12 cellular contexts compared by ENCODE assay signal in genomic region chr6:21800948-21801438, GRCh38.
DNase-seq lines count a peak whose midpoint lies in the region; TF ChIP-seq lines count a peak whose summit lies in the region.
"Had no signal": no experiment of that assay in that cellular context is flagged by ENCODE, and none has a peak within 500 bp of the region (broad histone marks: within the 10 kb centered on the region; RNA-seq: fewer than 3 reads in every experiment).

No MANE protein-coding gene starts in this region.

- no peak overlapping the region for H3K9ac ChIP-seq in adipocyte (ENCODE audit: low read length)

- no peaks in the 10 kb centered on the region for H3K4me1 ChIP-seq in adipocyte (ENCODE audit: control insufficient read depth, insufficient read depth, low read length)
- H3K4me1 ChIP-seq in CD8-positive, alpha-beta memory T cell (ENCODE audit: insufficient read depth, low read length): no peaks in the 10 kb centered on the region

- POLR2A ChIA-PET in CD8-positive, alpha-beta memory T cell (lab: Charles Lee): no interaction called here

- DNase-seq in DMS153 (lab: John Stamatoyannopoulos, UW) (peak; percentile 75), LoVo (ENCODE audit: low spot score) (peak; percentile 27), adipocyte (ENCODE audit: low read depth) (peak; percentile 49), NCI-H1048 (lab: John Stamatoyannopoulos, UW) (no peak), GM20000 (ENCODE audit: low spot score) (no peak)
- no peak for DNase-seq in T-helper 2 cell treated with Interferon-gamma antibody and Interleukin-4, amounts not matched to agents 5 μg/mL and 100 μg/mL, for 36 hours (ENCODE audit: low spot score)
- DNase-seq in CD8-positive, alpha-beta memory T cell: no peak
- DNase-seq: activated naive CD4-positive, alpha-beta T cell treated with anti-CD3 and anti-CD28 coated beads, Interleukin-2, amount 10 ng/mL, durations not matched to agents 7 days and 5 days; GOT3; stimulated activated CD4-positive, alpha-beta T cell treated with anti-CD3 and anti-CD28 coated beads, Interleukin-15, amount 100 ng/mL, for 24 hours had no signal

- CTCF ChIA-PET in CD8-positive, alpha-beta memory T cell (lab: Charles Lee): no interaction called here

- no peaks in the 10 kb centered on the region for H3K36me3 ChIP-seq in adipocyte (ENCODE audit: control insufficient read depth, insufficient read depth, low read length, severe bottlenecking)
- no peaks in the 10 kb centered on the region for H3K36me3 ChIP-seq in CD8-positive, alpha-beta memory T cell (ENCODE audit: insufficient read depth, low read length)
- H3K36me3 ChIP-seq: esophagus muscularis mucosa had no signal

- peaks cover 34% of the 10 kb centered on the region for H3K36me3 Mint-ChIP-seq in nephron (ENCODE audit: low read depth)
- H3K36me3 Mint-ChIP-seq in T-helper 2 cell treated with Interferon-gamma antibody and Interleukin-4, amounts not matched to agents 5 μg/mL and 100 μg/mL, for 36 hours (ENCODE audit: low read depth): no peaks in the 10 kb centered on the region
- no peaks in the 10 kb centered on the region for H3K36me3 Mint-ChIP-seq in CD8-positive, alpha-beta memory T cell
- H3K36me3 Mint-ChIP-seq: activated naive CD4-positive, alpha-beta T cell treated with anti-CD3 and anti-CD28 coated beads, Interleukin-2, amount 10 ng/mL, durations not matched to agents 7 days and 5 days had no signal

- no peaks in the 10 kb centered on the region for H3K27me3 Mint-ChIP-seq in nephron (ENCODE audit: low read depth)
- H3K27me3 Mint-ChIP-seq in T-helper 2 cell treated with Interferon-gamma antibody and Interleukin-4, amounts not matched to agents 5 μg/mL and 100 μg/mL, for 36 hours (ENCODE audit: low read depth): no peaks in the 10 kb centered on the region
- H3K27me3 Mint-ChIP-seq in CD8-positive, alpha-beta memory T cell: no peaks in the 10 kb centered on the region
- H3K27me3 Mint-ChIP-seq: activated naive CD4-positive, alpha-beta T cell treated with anti-CD3 and anti-CD28 coated beads, Interleukin-2, amount 10 ng/mL, durations not matched to agents 7 days and 5 days had no signal

- H3K4me1 Mint-ChIP-seq in nephron: peaks cover 39% of the 10 kb centered on the region
- H3K4me1 Mint-ChIP-seq in T-helper 2 cell treated with Interferon-gamma antibody and Interleukin-4, amounts not matched to agents 5 μg/mL and 100 μg/mL, for 36 hours (ENCODE audit: low read depth): no peaks in the 10 kb centered on the region
- no peaks in the 10 kb centered on the region for H3K4me1 Mint-ChIP-seq in CD8-positive, alpha-beta memory T cell
- H3K4me1 Mint-ChIP-seq: activated naive CD4-positive, alpha-beta T cell treated with anti-CD3 and anti-CD28 coated beads, Interleukin-2, amount 10 ng/mL, durations not matched to agents 7 days and 5 days had no signal

- no peak overlapping the region for H3K4me3 Mint-ChIP-seq in nephron
- H3K4me3 Mint-ChIP-seq in T-helper 2 cell treated with Interferon-gamma antibody and Interleukin-4, amounts not matched to agents 5 μg/mL and 100 μg/mL, for 36 hours: no peak overlapping the region
- no peak overlapping the region for H3K4me3 Mint-ChIP-seq in CD8-positive, alpha-beta memory T cell
- H3K4me3 Mint-ChIP-seq: activated naive CD4-positive, alpha-beta T cell treated with anti-CD3 and anti-CD28 coated beads, Interleukin-2, amount 10 ng/mL, durations not matched to agents 7 days and 5 days had no signal

- H3K4me3 ChIP-seq in adipocyte (ENCODE audit: low read length): no peak overlapping the region
- H3K4me3 ChIP-seq in CD8-positive, alpha-beta memory T cell (ENCODE audit: low read length): no peak overlapping the region
- H3K4me3 ChIP-seq: esophagus muscularis mucosa had no signal

- peak overlapping the region; percentile 65 to 87 (median 75) for H3K27ac Mint-ChIP-seq in nephron
- no peak overlapping the region for H3K27ac Mint-ChIP-seq in T-helper 2 cell treated with Interferon-gamma antibody and Interleukin-4, amounts not matched to agents 5 μg/mL and 100 μg/mL, for 36 hours
- H3K27ac Mint-ChIP-seq in CD8-positive, alpha-beta memory T cell: no peak overlapping the region
- H3K27ac Mint-ChIP-seq: activated naive CD4-positive, alpha-beta T cell treated with anti-CD3 and anti-CD28 coated beads, Interleukin-2, amount 10 ng/mL, durations not matched to agents 7 days and 5 days had no signal

- H3K9me3 ChIP-seq in adipocyte (ENCODE audit: control insufficient read depth, low read length): no peaks in the 10 kb centered on the region
- no peaks in the 10 kb centered on the region for H3K9me3 ChIP-seq in CD8-positive, alpha-beta memory T cell (ENCODE audit: low read length)
- H3K9me3 ChIP-seq: esophagus muscularis mucosa had no signal

- H3K9me3 Mint-ChIP-seq in nephron: peaks cover 6% of the 10 kb centered on the region
- H3K9me3 Mint-ChIP-seq in T-helper 2 cell treated with Interferon-gamma antibody and Interleukin-4, amounts not matched to agents 5 μg/mL and 100 μg/mL, for 36 hours: peaks cover 6% of the 10 kb centered on the region
- peaks cover 0 to 4% (median 2%) of the 10 kb centered on the region in 5 donors for H3K9me3 Mint-ChIP-seq in CD8-positive, alpha-beta memory T cell

- H3K27ac ChIP-seq in CD8-positive, alpha-beta memory T cell (ENCODE audit: low read depth, low read length): no peak overlapping the region

- H3K27me3 ChIP-seq in adipocyte (replicated peaks; ENCODE audit: control insufficient read depth, insufficient read depth, low read length): no peaks in the 10 kb centered on the region
- no peaks in the 10 kb centered on the region for H3K27me3 ChIP-seq in CD8-positive, alpha-beta memory T cell (ENCODE audit: insufficient read depth, low read length, poor library complexity, severe bottlenecking)
- H3K27me3 ChIP-seq: esophagus muscularis mucosa had no signal

- TF ChIP-seq CTCF in nephron (IDR thresholded peaks at IDR 0.05; ENCODE audit: unreplicated experiment in 3 of 3): no peak
- no peak for TF ChIP-seq CTCF in GM20000 (IDR thresholded peaks at IDR 0.05; ENCODE audit: extremely low read depth, missing control alignments)

Comparison
In these comparisons a context has a peak if more than half of its experiments do, and no peak if none do; other contexts are left out.
1. DNase-seq: peak in DMS153 (single experiment), LoVo (single experiment) and adipocyte (single experiment); none in T-helper 2 cell treated with Interferon-gamma antibody and Interleukin-4, amounts not matched to agents 5 μg/mL and 100 μg/mL, for 36 hours (single experiment), CD8-positive, alpha-beta memory T cell (0 of 5), NCI-H1048 (single experiment) and GM20000 (single experiment).
2. H3K27ac Mint-ChIP-seq: peak in nephron (3 of 3); none in T-helper 2 cell treated with Interferon-gamma antibody and Interleukin-4, amounts not matched to agents 5 μg/mL and 100 μg/mL, for 36 hours (single experiment) and CD8-positive, alpha-beta memory T cell (0 of 8).